Comparison of ENCODE assay signal across 8 cellular contexts in the genomic region with DNA sequence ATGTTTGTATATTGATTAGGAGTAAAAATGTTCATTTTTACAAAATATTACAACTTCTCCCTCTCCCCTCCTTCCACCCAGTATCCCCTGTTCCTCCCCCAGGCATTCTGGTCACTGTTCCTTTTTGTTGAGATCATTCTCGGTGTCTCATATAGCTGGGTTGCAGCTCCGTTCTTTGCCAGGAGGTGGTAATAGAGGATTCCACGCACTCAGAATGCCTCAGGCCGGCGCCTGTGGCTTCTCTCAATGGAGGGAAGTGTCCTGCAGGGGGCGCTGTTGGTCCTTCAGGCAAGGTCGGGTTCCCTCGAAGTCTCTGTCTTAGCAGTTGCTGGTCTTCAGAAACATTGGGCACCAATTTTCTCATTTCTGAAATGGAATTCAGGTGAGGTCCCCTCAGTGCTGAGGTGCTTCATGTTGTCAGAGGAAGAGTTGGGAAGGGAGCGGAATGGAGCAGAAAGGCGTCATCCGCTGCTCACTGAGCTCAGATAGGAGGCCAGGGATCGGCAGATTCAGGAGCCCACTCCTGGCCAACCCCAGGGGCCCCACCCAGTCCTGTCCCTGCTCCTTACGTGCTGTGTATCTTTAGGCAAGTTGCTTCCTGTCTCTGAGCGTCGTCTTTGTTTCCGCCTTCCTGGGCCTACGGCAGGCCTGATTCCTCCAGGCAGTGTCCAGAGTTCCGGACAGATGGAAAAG.
A peak's percentile ranks its signal among the peaks of the same experiment; 100 is the strongest.
DNase-seq lines count a peak whose midpoint lies in the region; ATAC-seq and TF ChIP-seq lines count a peak whose summit lies in the region.

No MANE protein-coding gene starts in this region.

- H3K4me2 ChIP-seq in OCI-LY1 (ENCODE audit: low read length) = no peak overlapping the region

- H3K27ac Mint-ChIP-seq in activated naive CD4-positive, alpha-beta T cell treated with anti-CD3 and anti-CD28 coated beads, Interleukin-2, amount 10 ng/mL, durations not matched to agents 7 days and 5 days = peak overlapping the region; percentile 19
- H3K27ac Mint-ChIP-seq in stimulated activated naive CD8-positive, alpha-beta T cell treated with anti-CD3 and anti-CD28 coated beads, Interleukin-15, amount 100 ng/mL, for 72 hours = no peak overlapping the region

- TF ChIP-seq CTCF in OCI-LY1 (IDR thresholded peaks at IDR 0.05; ENCODE audit: low read length) = peak; percentile 61

- H3K36me3 Mint-ChIP-seq in activated naive CD4-positive, alpha-beta T cell treated with anti-CD3 and anti-CD28 coated beads, Interleukin-2, amount 10 ng/mL, durations not matched to agents 7 days and 5 days = peaks cover 16% of the 10 kb centered on the region

- H3K27me3 ChIP-seq in OCI-LY1 (ENCODE audit: insufficient read depth, low read length) = peaks cover 6% of the 10 kb centered on the region; the same call in 1 of the 2 replicates

- H3F3A ChIP-seq in OCI-LY1 (ENCODE audit: insufficient read depth, low read length) = no peaks in the 10 kb centered on the region

- no peak overlapping the region for H3K4me3 ChIP-seq in OCI-LY1 (ENCODE audit: low read depth, low read length, poor library complexity, severe bottlenecking)

- H3K4me3 Mint-ChIP-seq in activated naive CD4-positive, alpha-beta T cell treated with anti-CD3 and anti-CD28 coated beads, Interleukin-2, amount 10 ng/mL, durations not matched to agents 7 days and 5 days = no peak overlapping the region
- no peak overlapping the region for H3K4me3 Mint-ChIP-seq in stimulated activated naive CD8-positive, alpha-beta T cell treated with anti-CD3 and anti-CD28 coated beads, Interleukin-15, amount 100 ng/mL, for 72 hours

- H3K4me1 ChIP-seq in OCI-LY1 (ENCODE audit: insufficient read depth, low read length, severe bottlenecking) = no peaks in the 10 kb centered on the region

- H3K27ac ChIP-seq in OCI-LY1 (ENCODE audit: low read depth, low read length, poor library complexity, severe bottlenecking) = no peak overlapping the region

- DNase-seq in DMS53 (lab: John Stamatoyannopoulos, UW) (peak; percentile 72), DMS53 treated with DMSO at 0.1 percent for 48 hours (lab: John Stamatoyannopoulos, UW; ENCODE audit: unreplicated experiment) (no peak), kidney glomerular epithelial cell (lab: John Stamatoyannopoulos, UW) (peak; percentile 2), retina (no peak), 8988T (no peak)
- DNase-seq in activated naive CD4-positive, alpha-beta T cell treated with anti-CD3 and anti-CD28 coated beads, Interleukin-2, amount 10 ng/mL, durations not matched to agents 7 days and 5 days = peak; percentile 70
- DNase-seq in stimulated activated naive CD8-positive, alpha-beta T cell treated with anti-CD3 and anti-CD28 coated beads, Interleukin-15, amount 100 ng/mL, for 72 hours = peak; percentile 44 to 72

- H3K9me2 ChIP-seq in OCI-LY1 (ENCODE audit: low read depth, low read length) = no peaks in the 10 kb centered on the region

- H3K9me3 ChIP-seq in OCI-LY1 (ENCODE audit: low read length) = peaks cover 9% of the 10 kb centered on the region

- H3K27me3 Mint-ChIP-seq in activated naive CD4-positive, alpha-beta T cell treated with anti-CD3 and anti-CD28 coated beads, Interleukin-2, amount 10 ng/mL, durations not matched to agents 7 days and 5 days = peaks cover 36% of the 10 kb centered on the region
- no peaks in the 10 kb centered on the region for H3K27me3 Mint-ChIP-seq in stimulated activated naive CD8-positive, alpha-beta T cell treated with anti-CD3 and anti-CD28 coated beads, Interleukin-15, amount 100 ng/mL, for 72 hours

- no peaks in the 10 kb centered on the region for H4K20me1 ChIP-seq in OCI-LY1 (ENCODE audit: insufficient read depth, low read length)

- H3K9me3 Mint-ChIP-seq in activated naive CD4-positive, alpha-beta T cell treated with anti-CD3 and anti-CD28 coated beads, Interleukin-2, amount 10 ng/mL, durations not matched to agents 7 days and 5 days = peaks cover 5% of the 10 kb centered on the region
- no peaks in the 10 kb centered on the region for H3K9me3 Mint-ChIP-seq in stimulated activated naive CD8-positive, alpha-beta T cell treated with anti-CD3 and anti-CD28 coated beads, Interleukin-15, amount 100 ng/mL, for 72 hours

- H3K79me2 ChIP-seq in OCI-LY1 (ENCODE audit: insufficient read depth, low read length) = no peaks in the 10 kb centered on the region

- H3K36me3 ChIP-seq in OCI-LY1 (ENCODE audit: insufficient read depth, low read length) = peaks cover 46% of the 10 kb centered on the region

- H3K9ac ChIP-seq in OCI-LY1 (ENCODE audit: low read length) = no peak overlapping the region

- CTCF ChIA-PET in activated naive CD4-positive, alpha-beta T cell treated with anti-CD3 and anti-CD28 coated beads, Interleukin-2, amount 10 ng/mL, durations not matched to agents 7 days and 5 days (lab: Charles Lee) = interaction anchor here (0.7 to 1.4 kb wide), 3 partner anchors 13 to 21 kb away, joined by 3 to 4 read pairs (median 3); no protein-coding TSS in a partner anchor

- peak; percentile 57 for ATAC-seq in stimulated activated naive CD8-positive, alpha-beta T cell treated with anti-CD3 and anti-CD28 coated beads, Interleukin-15, amount 100 ng/mL, for 72 hours

- H2AFZ ChIP-seq in OCI-LY1 (ENCODE audit: low read length) = no peak overlapping the region

- peaks cover 14% of the 10 kb centered on the region for H3K4me1 Mint-ChIP-seq in activated naive CD4-positive, alpha-beta T cell treated with anti-CD3 and anti-CD28 coated beads, Interleukin-2, amount 10 ng/mL, durations not matched to agents 7 days and 5 days
- H3K4me1 Mint-ChIP-seq in stimulated activated naive CD8-positive, alpha-beta T cell treated with anti-CD3 and anti-CD28 coated beads, Interleukin-15, amount 100 ng/mL, for 72 hours = peaks cover 16% of the 10 kb centered on the region

Comparison
In these comparisons a context has a peak if more than half of its experiments do, and no peak if none do; other contexts are left out.
1. DNase-seq: peak in DMS53 (single experiment), activated naive CD4-positive, alpha-beta T cell treated with anti-CD3 and anti-CD28 coated beads, Interleukin-2, amount 10 ng/mL, durations not matched to agents 7 days and 5 days (single experiment), kidney glomerular epithelial cell (single experiment) and stimulated activated naive CD8-positive, alpha-beta T cell treated with anti-CD3 and anti-CD28 coated beads, Interleukin-15, amount 100 ng/mL, for 72 hours (2 of 2); none in DMS53 treated with DMSO at 0.1 percent for 48 hours (single experiment), retina (single experiment) and 8988T (single experiment).